Comparison of ENCODE assay signal across 12 cellular contexts in the genomic region with DNA sequence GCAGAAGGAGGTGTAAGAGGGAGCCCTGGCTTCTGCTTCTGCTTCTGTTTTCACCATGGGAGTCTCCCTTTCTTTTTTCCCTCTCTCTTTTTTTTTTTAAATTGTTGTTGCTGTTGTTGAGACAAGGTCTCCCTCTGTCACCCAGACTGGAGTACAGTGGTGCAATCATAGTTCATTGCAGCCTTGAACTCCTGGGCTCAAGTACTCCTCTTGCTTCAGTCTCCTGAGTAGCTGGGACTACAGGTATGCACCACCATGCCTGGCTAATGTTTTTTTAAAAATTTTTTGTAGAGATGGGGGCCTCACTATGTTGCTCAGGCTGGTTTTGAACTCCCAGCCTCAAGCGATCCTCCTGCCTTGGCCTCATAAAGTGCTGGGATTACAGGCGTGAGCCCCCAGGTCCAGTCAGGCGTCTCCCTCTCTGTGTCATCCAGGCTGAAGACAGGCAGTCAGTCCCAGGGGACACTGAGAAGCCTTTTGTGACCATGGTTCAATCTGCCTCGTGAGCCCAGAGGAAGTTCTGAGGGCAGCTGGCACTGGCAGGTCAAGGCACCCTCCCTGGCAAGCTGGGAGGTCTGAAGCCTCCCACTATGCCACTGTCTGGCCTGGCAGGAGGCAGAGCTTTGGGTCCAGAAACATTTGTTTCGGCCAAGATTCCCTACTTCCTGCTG.
"Had no signal": no experiment of that assay in that cellular context is flagged by ENCODE, and none has a peak within 500 bp of the region (broad histone marks: within the 10 kb centered on the region; RNA-seq: fewer than 3 reads in every experiment).

No MANE protein-coding gene starts in this region.

- H3K4me3 Mint-ChIP-seq: activated CD4-positive, alpha-beta T cell treated with anti-CD3 and anti-CD28 coated beads for 36 hours; activated CD8-positive, alpha-beta T cell treated with anti-CD3 and anti-CD28 coated beads for 36 hours; activated naive CD8-positive, alpha-beta T cell treated with anti-CD3 and anti-CD28 coated beads, Interleukin-2, amount 50 U/mL, for 24 hours; nephron; type B pancreatic cell had no signal

- ATAC-seq: activated CD4-positive, alpha-beta T cell treated with anti-CD3 and anti-CD28 coated beads for 36 hours; activated CD8-positive, alpha-beta T cell treated with anti-CD3 and anti-CD28 coated beads for 36 hours; activated naive CD8-positive, alpha-beta T cell treated with anti-CD3 and anti-CD28 coated beads, Interleukin-2, amount 50 U/mL, for 24 hours; psoas muscle; sciatic nerve; stimulated activated naive CD8-positive, alpha-beta T cell treated with anti-CD3 and anti-CD28 coated beads, Interleukin-15, Interleukin-2, amounts not matched to agents 100 U/mL and 50 U/mL, for 24 hours had no signal

- H3K4me1 Mint-ChIP-seq: activated CD4-positive, alpha-beta T cell treated with anti-CD3 and anti-CD28 coated beads for 36 hours; activated naive CD8-positive, alpha-beta T cell treated with anti-CD3 and anti-CD28 coated beads, Interleukin-2, amount 50 U/mL, for 24 hours; nephron had no signal

- DNase-seq: activated CD4-positive, alpha-beta T cell treated with anti-CD3 and anti-CD28 coated beads for 36 hours; activated CD8-positive, alpha-beta T cell treated with anti-CD3 and anti-CD28 coated beads for 36 hours; activated naive CD4-positive, alpha-beta T cell treated with Interleukin-2 at 50 U/mL for 16 hours; activated naive CD8-positive, alpha-beta T cell treated with anti-CD3 and anti-CD28 coated beads, Interleukin-2, amount 50 U/mL, for 24 hours; left colon; psoas muscle; stimulated activated CD4-positive, alpha-beta T cell treated with anti-CD3 and anti-CD28 coated beads, Interleukin-2, amount 100 ng/mL, for 24 hours; stimulated activated naive CD8-positive, alpha-beta T cell treated with anti-CD3 and anti-CD28 coated beads, Interleukin-15, Interleukin-2, amounts not matched to agents 100 U/mL and 50 U/mL, for 24 hours; T1000 had no signal

- H3K9me3 Mint-ChIP-seq: activated naive CD8-positive, alpha-beta T cell treated with anti-CD3 and anti-CD28 coated beads, Interleukin-2, amount 50 U/mL, for 24 hours; nephron; type B pancreatic cell had no signal

- H3K27me3 Mint-ChIP-seq: activated CD4-positive, alpha-beta T cell treated with anti-CD3 and anti-CD28 coated beads for 36 hours; activated CD8-positive, alpha-beta T cell treated with anti-CD3 and anti-CD28 coated beads for 36 hours; activated naive CD8-positive, alpha-beta T cell treated with anti-CD3 and anti-CD28 coated beads, Interleukin-2, amount 50 U/mL, for 24 hours; type B pancreatic cell had no signal

- H3K27ac Mint-ChIP-seq: activated CD4-positive, alpha-beta T cell treated with anti-CD3 and anti-CD28 coated beads for 36 hours; activated CD8-positive, alpha-beta T cell treated with anti-CD3 and anti-CD28 coated beads for 36 hours; activated naive CD8-positive, alpha-beta T cell treated with anti-CD3 and anti-CD28 coated beads, Interleukin-2, amount 50 U/mL, for 24 hours; nephron; type B pancreatic cell had no signal

- H3K36me3 Mint-ChIP-seq: type B pancreatic cell had no signal
